ENCODE assay signal across 9 cellular contexts in the genomic region with DNA sequence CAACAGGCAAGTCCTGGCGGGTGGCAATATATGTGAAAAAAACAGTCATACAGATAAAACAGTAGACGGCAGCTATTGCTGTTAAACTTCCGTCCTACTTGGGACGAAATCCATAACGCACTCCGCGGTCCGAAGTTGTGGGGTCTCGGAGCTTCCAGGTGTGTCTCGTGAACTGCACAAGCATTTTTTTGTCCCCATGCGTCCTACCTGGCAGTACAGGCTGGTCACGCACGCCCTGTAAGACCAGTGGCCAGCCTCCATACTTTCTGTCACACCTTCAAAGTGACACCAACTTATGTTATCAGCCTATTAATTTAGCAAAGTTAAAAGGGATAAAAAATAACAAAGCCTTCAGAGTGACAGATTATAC. TPM values are rescaled to one million over a fixed set of nuclear protein-coding genes. Genes with fewer than 3 reads are reported as not detected.
DNase-seq lines count a peak whose midpoint lies in the region; ATAC-seq, FAIRE-seq and TF ChIP-seq lines count a peak whose summit lies in the region.
"Had no signal": no experiment of that assay in that cellular context is flagged by ENCODE, and none has a peak within 500 bp of the region (broad histone marks: within the 10 kb centered on the region; RNA-seq: fewer than 3 reads in every experiment).

No MANE protein-coding gene starts in this region.

- H3K27me3 ChIP-seq in ectodermal cell (ENCODE audit: control insufficient read depth, insufficient read depth, low read length, poor library complexity, severe bottlenecking): peaks cover 14% of the 10 kb centered on the region
- H3K27me3 ChIP-seq in pancreas: no peaks in the 10 kb centered on the region

- DNase-seq in pancreas (no peak), putamen (ENCODE audit: low spot score) (no peak)
- no peak for DNase-seq in stimulated activated CD4-positive, alpha-beta T cell treated with anti-CD3 and anti-CD28 coated beads, Interleukin-15, amount 100 ng/mL, for 24 hours

- H3K4me3 ChIP-seq in ectodermal cell (ENCODE audit: insufficient read depth, low read depth, low read length): peak overlapping the region; percentile 46
- peak overlapping the region; percentile 10 to 34 (median 16) for H3K4me3 ChIP-seq in pancreas

- TF ChIP-seq CTCF in pancreas (IDR thresholded peaks at IDR 0.05): no peak

- WGBS in ectodermal cell, 2 experiments: 58 to 70% methylated on average over 13 of the region's 13 CpGs
- 23 to 57% methylated on average over 13 of the region's 13 CpGs for WGBS in pancreas, 2 donors

- intact Hi-C loops in pancreas (cut with DNase I): no loop called here

- H3K9me3 ChIP-seq in ectodermal cell (ENCODE audit: control insufficient read depth, low read length) (no peaks in the 10 kb centered on the region), pancreas (no peaks in the 10 kb centered on the region)

- H3K27ac ChIP-seq in ectodermal cell (ENCODE audit: insufficient read depth, low read depth, low read length, poor library complexity, severe bottlenecking) (no peak overlapping the region), pancreas (peak overlapping the region in 2 of 4 donors; percentile 51 to 80)
- H3K27ac ChIP-seq: epithelial cell of prostate had no signal

- no peaks in the 10 kb centered on the region for H3K36me3 ChIP-seq in ectodermal cell (ENCODE audit: control insufficient read depth, insufficient read depth, low read length)
- H3K36me3 ChIP-seq in pancreas: no peaks in the 10 kb centered on the region

- H3K4me1 ChIP-seq in ectodermal cell (ENCODE audit: control insufficient read depth, insufficient read depth, low read length) (no peaks in the 10 kb centered on the region), pancreas (peaks cover 0 to 14% (median 3%) of the 10 kb centered on the region in 3 donors)

- ATAC-seq in GM18861 (IDR thresholded peaks at IDR 0.05; ENCODE audit: unreplicated experiment) (peak; percentile 6), HG03108 (IDR thresholded peaks at IDR 0.05; ENCODE audit: unreplicated experiment) (peak; percentile 17), pancreas (peak in 3 of 4 donors; percentile 8 to 36 (median 32)), esophagus mucosa (no peak), HG02678 (IDR thresholded peaks at IDR 0.05; ENCODE audit: unreplicated experiment) (no peak)

- FAIRE-seq in pancreas (lab: Jason Lieb, UNC): no peak

RNA-seq across cellular contexts. Expression of gene TGFBI, which starts 51.3 kb away (rescaled TPM):
- 19.4 TPM for polyA plus RNA-seq in ectodermal cell (2013, experiment 1 of 4)
- 14.7 TPM for polyA plus RNA-seq in ectodermal cell (2013, experiment 2 of 4)
- 20.0 TPM for polyA plus RNA-seq in ectodermal cell (2013, experiment 3 of 4)
- polyA plus RNA-seq in ectodermal cell (2013, experiment 4 of 4): 19.0 TPM
- 10 to 100 TPM in 3 of 6 donors, 1 to 10 TPM in 3; 3.7 to 50.1 (median 12.2) TPM for total RNA-seq in pancreas
- 10 to 100 TPM; 14.2 to 17.6 TPM for polyA plus RNA-seq in pancreas
- 13.4 TPM for total RNA-seq in esophagus mucosa

RNA-seq across cellular contexts. Expression of gene SMAD5, which starts 52.5 kb away (rescaled TPM):
- 46.7 TPM for polyA plus RNA-seq in ectodermal cell (2013, experiment 1 of 4)
- polyA plus RNA-seq in ectodermal cell (2013, experiment 2 of 4): 49.8 TPM
- 42.7 TPM for polyA plus RNA-seq in ectodermal cell (2013, experiment 3 of 4)
- 50.3 TPM for polyA plus RNA-seq in ectodermal cell (2013, experiment 4 of 4)
- total RNA-seq in pancreas (10 to 100 TPM; 18.5 to 46.1 (median 23.4) TPM), esophagus mucosa (46.8 TPM)
- 1 to 10 TPM; 4.3 to 8.8 TPM for polyA plus RNA-seq in pancreas

Comparison
In these comparisons a context has a peak if more than half of its experiments do, and no peak if none do; other contexts are left out.
1. ATAC-seq: peak in GM18861 (single experiment), HG03108 (single experiment) and pancreas (3 of 4); none in esophagus mucosa (single experiment) and HG02678 (single experiment).